ENCODE assay signal across 16 cellular contexts in genomic region chr1:182890927-182891610, GRCh38. TPM values are rescaled to one million over a fixed set of nuclear protein-coding genes. Genes with fewer than 3 reads are reported as not detected.
DNase-seq lines count a peak whose midpoint lies in the region; ATAC-seq and TF ChIP-seq lines count a peak whose summit lies in the region.
"Had no signal": no experiment of that assay in that cellular context is flagged by ENCODE, and none has a peak within 500 bp of the region (broad histone marks: within the 10 kb centered on the region; RNA-seq: fewer than 3 reads in every experiment).

No MANE protein-coding gene starts in this region.

- H3K4me1 ChIP-seq in left lung, result no peaks in the 10 kb centered on the region
- H3K4me1 ChIP-seq: esophagus squamous epithelium, right atrium auricular region had no signal

- intact Hi-C loops in left lung (cut with DNase I), result no loop called here

- H3K36me3 Mint-ChIP-seq in activated naive CD4-positive, alpha-beta T cell treated with anti-CD3 and anti-CD28 coated beads, Interleukin-2, amount 50 U/mL, for 72 hours, result peaks cover 17 to 48% of the 10 kb centered on the region in 2 donors

- no peaks in the 10 kb centered on the region for H3K27me3 ChIP-seq in left lung
- H3K27me3 ChIP-seq: BLaER1, esophagus squamous epithelium, right atrium auricular region had no signal

- H3K27ac ChIP-seq in left lung, result no peak overlapping the region
- H3K27ac ChIP-seq: esophagus squamous epithelium, GM23248, right atrium auricular region had no signal

- no peak overlapping the region for H3K4me3 ChIP-seq in left lung
- H3K4me3 ChIP-seq: BLaER1, esophagus squamous epithelium, GM23248, right atrium auricular region had no signal

- H3K9me3 Mint-ChIP-seq in activated naive CD4-positive, alpha-beta T cell treated with anti-CD3 and anti-CD28 coated beads, Interleukin-2, amount 50 U/mL, for 72 hours, result peaks cover 0 to 11% of the 10 kb centered on the region in 2 donors

- peak; percentile 79 for DNase-seq in DMS53 (lab: John Stamatoyannopoulos, UW)
- peak; percentile 77 for DNase-seq in NCI-H2029 (lab: John Stamatoyannopoulos, UW)
- peak; percentile 55 to 56 for DNase-seq in SHP77 (lab: John Stamatoyannopoulos, UW)
- DNase-seq in left lung, result peak in 1 of 2 donors; percentile 48
- DNase-seq in mucosa of gallbladder (ENCODE audit: low spot score), result no peak
- no peak for DNase-seq in foreskin melanocyte
- no peak for DNase-seq in activated naive CD4-positive, alpha-beta T cell treated with anti-CD3 and anti-CD28 coated beads, Interleukin-2, amount 50 U/mL, for 72 hours (ENCODE audit: low spot score in 2 of 2)
- DNase-seq: activated CD4-positive, alpha-beta T cell treated with anti-CD3 and anti-CD28 coated beads for 48 hours; activated T-cell treated with anti-CD3 and anti-CD28 coated beads, Interleukin-2, amount 50 U/mL, for 24 hours; esophagus squamous epithelium; GM23248; NCI-H187 treated with DMSO at 0.1 percent for 48 hours; stimulated activated CD4-positive, alpha-beta T cell treated with anti-CD3 and anti-CD28 coated beads, Interleukin-2, amount 100 ng/mL, for 24 hours had no signal

- ATAC-seq in left lung, result peak; percentile 47
- no peak for ATAC-seq in activated naive CD4-positive, alpha-beta T cell treated with anti-CD3 and anti-CD28 coated beads, Interleukin-2, amount 50 U/mL, for 72 hours

- peaks cover 0 to 44% of the 10 kb centered on the region in 2 donors for H3K36me3 ChIP-seq in left lung

- H3K27ac Mint-ChIP-seq in activated naive CD4-positive, alpha-beta T cell treated with anti-CD3 and anti-CD28 coated beads, Interleukin-2, amount 50 U/mL, for 72 hours, result no peak overlapping the region
- H3K27ac Mint-ChIP-seq: type B pancreatic cell had no signal

- H3K9me3 ChIP-seq in left lung, result no peaks in the 10 kb centered on the region
- H3K9me3 ChIP-seq: esophagus squamous epithelium, right atrium auricular region had no signal

- no peak for TF ChIP-seq CTCF in left lung (IDR thresholded peaks at IDR 0.05)

RNA-seq across cellular contexts. Expression of gene DHX9, which starts 51.9 kb away (rescaled TPM):
- total RNA-seq in left lung, result 100 to 1,000 TPM; 109 to 160 TPM
- 113 TPM for total RNA-seq in mucosa of gallbladder
- total RNA-seq in activated naive CD4-positive, alpha-beta T cell treated with anti-CD3 and anti-CD28 coated beads, Interleukin-2, amount 50 U/mL, for 72 hours, result 100 to 1,000 TPM; 162 to 212 TPM

Comparison
In these comparisons a context has a peak if more than half of its experiments do, and no peak if none do; other contexts are left out.
1. DNase-seq: peak in DMS53 (single experiment), NCI-H2029 (single experiment) and SHP77 (2 of 2); none in mucosa of gallbladder (single experiment), foreskin melanocyte (single experiment) and activated naive CD4-positive, alpha-beta T cell treated with anti-CD3 and anti-CD28 coated beads, Interleukin-2, amount 50 U/mL, for 72 hours (0 of 2).